1 cellular context compared by ENCODE assay signal in the genomic region with DNA sequence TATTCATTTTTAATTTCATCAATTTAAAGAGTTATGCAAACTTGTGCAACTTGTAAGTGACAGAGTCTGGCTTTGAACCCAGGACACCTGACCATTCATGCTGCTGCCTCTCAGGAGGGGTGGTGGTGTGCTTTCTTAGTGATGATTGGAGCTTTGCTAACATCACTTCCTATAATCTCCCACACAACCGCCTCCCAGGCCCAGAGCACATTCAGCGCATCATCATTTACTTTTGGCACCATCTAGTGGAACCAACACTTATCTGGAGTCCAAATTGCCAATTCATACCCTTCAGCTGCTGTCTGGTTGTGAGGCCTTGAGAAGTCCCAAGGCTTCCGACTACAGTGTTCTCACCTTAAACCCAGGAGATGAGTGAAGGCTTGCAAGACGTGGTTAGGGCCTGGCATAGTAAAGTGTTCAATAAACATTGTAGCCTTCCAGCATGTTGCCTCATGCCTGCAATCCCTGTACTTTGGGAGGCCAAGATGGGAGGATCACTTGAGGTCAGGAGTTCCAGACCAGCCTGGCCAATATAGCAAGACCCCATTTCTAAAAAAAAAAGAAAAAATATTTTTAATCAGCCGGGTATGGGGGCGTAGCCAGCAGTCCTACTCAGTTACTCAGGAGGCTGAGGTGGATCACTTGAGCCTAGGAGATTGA.
TF ChIP-seq lines count a peak whose summit lies in the region.

No MANE protein-coding gene starts in this region.

TF ChIP-seq in A549, 52 proteins besides CTCF, POLR2A, EP300 and RAD21 (continued from another document):
- TF ChIP-seq TFCP2L1 (CRISPR knock-in tag; IDR thresholded peaks at IDR 0.05), result no peak
TF ChIP-seq in A549: peak in this region for 2.
